ENCODE assay signal across 17 cellular contexts in the genomic region with DNA sequence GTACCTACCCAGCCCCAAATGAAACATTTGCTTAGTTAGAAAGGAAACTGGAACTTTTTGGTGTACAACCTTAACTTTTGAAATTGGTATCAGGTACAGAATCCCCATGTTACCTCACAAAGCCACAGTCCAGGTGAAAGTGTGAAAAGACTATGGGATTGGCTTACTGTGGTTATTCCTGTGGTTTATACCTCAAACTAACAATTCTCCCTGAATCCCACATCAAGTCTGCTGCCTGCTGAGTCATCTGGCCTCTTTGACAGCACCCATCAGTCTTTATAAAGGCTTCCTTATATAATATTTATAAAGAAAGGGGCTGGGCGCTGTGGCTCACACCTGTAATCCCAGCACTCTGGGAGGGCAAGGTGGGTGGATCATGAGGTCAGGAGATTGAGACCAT. TPM values are rescaled to one million over a fixed set of nuclear protein-coding genes. Genes with fewer than 3 reads are reported as not detected.
A peak's percentile ranks its signal among the peaks of the same experiment; 100 is the strongest.
DNase-seq lines count a peak whose midpoint lies in the region; ATAC-seq and TF ChIP-seq lines count a peak whose summit lies in the region.
"Had no signal": no experiment of that assay in that cellular context is flagged by ENCODE, and none has a peak within 500 bp of the region (broad histone marks: within the 10 kb centered on the region; RNA-seq: fewer than 3 reads in every experiment).

No MANE protein-coding gene starts in this region.

- H3K36me3 Mint-ChIP-seq in activated T-cell treated with anti-CD3 and anti-CD28 coated beads, Interleukin-2, amount 50 U/mL, for 72 hours (ENCODE audit: insufficient read depth in 2 of 2) = peaks cover 11 to 14% of the 10 kb centered on the region in 2 donors
- H3K36me3 Mint-ChIP-seq in activated T-cell treated with anti-CD3 and anti-CD28 coated beads, Interleukin-2, amount 50 U/mL, for 24 hours (ENCODE audit: low read depth) = peaks cover 21% of the 10 kb centered on the region
- peaks cover 21% of the 10 kb centered on the region for H3K36me3 Mint-ChIP-seq in activated T-helper 17 cell treated with anti-CD3 and anti-CD28 coated beads, Interleukin-2, amount 50 U/mL, for 72 hours (ENCODE audit: low read depth)

- H3K79me2 ChIP-seq in osteoblast (ENCODE audit: insufficient read depth, low read length) = no peaks in the 10 kb centered on the region

- TF ChIP-seq CTCF in osteoblast (IDR thresholded peaks at IDR 0.05; ENCODE audit: extremely low read depth, low read depth, low read length) (no peak), colonic mucosa (IDR thresholded peaks at IDR 0.05) (no peak)

- H2AFZ ChIP-seq in osteoblast (ENCODE audit: low read length) = no peak overlapping the region

- peaks cover 43% of the 10 kb centered on the region for H3K4me1 ChIP-seq in osteoblast (ENCODE audit: insufficient read depth, low read length)
- H3K4me1 ChIP-seq in colonic mucosa = no peaks in the 10 kb centered on the region

- H3K4me1 Mint-ChIP-seq in activated T-cell treated with anti-CD3 and anti-CD28 coated beads, Interleukin-2, amount 50 U/mL, for 72 hours (ENCODE audit: low read depth) = peaks cover 11% of the 10 kb centered on the region
- H3K4me1 Mint-ChIP-seq in activated T-cell treated with anti-CD3 and anti-CD28 coated beads, Interleukin-2, amount 50 U/mL, for 24 hours (ENCODE audit: low read depth) = peaks cover 4% of the 10 kb centered on the region
- no peaks in the 10 kb centered on the region for H3K4me1 Mint-ChIP-seq in activated T-helper 17 cell treated with anti-CD3 and anti-CD28 coated beads, Interleukin-2, amount 50 U/mL, for 72 hours

- no peaks in the 10 kb centered on the region for H3K27me3 ChIP-seq in osteoblast (ENCODE audit: insufficient read depth, low read length)
- no peaks in the 10 kb centered on the region for H3K27me3 ChIP-seq in colonic mucosa

- H3K27ac ChIP-seq in osteoblast (ENCODE audit: low read depth, low read length) (peak overlapping the region; percentile 66), colonic mucosa (no peak overlapping the region)
- H3K27ac ChIP-seq: SK-N-MC had no signal

- H3K9me3 ChIP-seq in osteoblast (ENCODE audit: low read depth, low read length) (peaks cover 3% of the 10 kb centered on the region), colonic mucosa (no peaks in the 10 kb centered on the region)

- H3K4me3 Mint-ChIP-seq in activated T-cell treated with anti-CD3 and anti-CD28 coated beads, Interleukin-2, amount 50 U/mL, for 72 hours = no peak overlapping the region
- no peak overlapping the region for H3K4me3 Mint-ChIP-seq in activated T-cell treated with anti-CD3 and anti-CD28 coated beads, Interleukin-2, amount 50 U/mL, for 24 hours
- H3K4me3 Mint-ChIP-seq in activated T-helper 17 cell treated with anti-CD3 and anti-CD28 coated beads, Interleukin-2, amount 50 U/mL, for 72 hours = no peak overlapping the region

- intact Hi-C loops in colonic mucosa (cut with DNase I) = no loop called here

- no peak overlapping the region for H3K4me3 ChIP-seq in osteoblast (ENCODE audit: insufficient read depth, low read length)
- H3K4me3 ChIP-seq in colonic mucosa = no peak overlapping the region
- H3K4me3 ChIP-seq: SK-N-MC had no signal

- H3K9me3 Mint-ChIP-seq in activated T-cell treated with anti-CD3 and anti-CD28 coated beads, Interleukin-2, amount 50 U/mL, for 72 hours = peaks cover 8 to 9% of the 10 kb centered on the region in 2 donors
- H3K9me3 Mint-ChIP-seq in activated T-cell treated with anti-CD3 and anti-CD28 coated beads, Interleukin-2, amount 50 U/mL, for 24 hours = peaks cover 7% of the 10 kb centered on the region
- H3K9me3 Mint-ChIP-seq in activated T-helper 17 cell treated with anti-CD3 and anti-CD28 coated beads, Interleukin-2, amount 50 U/mL, for 72 hours = peaks cover 7% of the 10 kb centered on the region

- DNase-seq in activated T-cell treated with anti-CD3 and anti-CD28 coated beads, Interleukin-2, amount 50 U/mL, for 72 hours = no peak
- no peak for DNase-seq in activated T-cell treated with anti-CD3 and anti-CD28 coated beads, Interleukin-2, amount 50 U/mL, for 24 hours
- peak; percentile 26 for DNase-seq in HT-29 (ENCODE audit: low spot score)
- DNase-seq in osteoblast (ENCODE audit: insufficient read length, low spot score, missing footprints) = no peak
- no peak for DNase-seq in GM19238 (ENCODE audit: insufficient read length, low spot score)
- DNase-seq in colonic mucosa = no peak
- DNase-seq: activated gamma-delta T cell treated with Interleukin-2 at 50 U/mL for 16 hours; effector CD8-positive, alpha-beta T cell; GF-D8; H7; hippocampal formation; left colon; NCI-H510A; right cardiac atrium had no signal

- H3K27me3 Mint-ChIP-seq in activated T-cell treated with anti-CD3 and anti-CD28 coated beads, Interleukin-2, amount 50 U/mL, for 72 hours (ENCODE audit: low read depth) = no peaks in the 10 kb centered on the region
- H3K27me3 Mint-ChIP-seq in activated T-cell treated with anti-CD3 and anti-CD28 coated beads, Interleukin-2, amount 50 U/mL, for 24 hours = no peaks in the 10 kb centered on the region
- H3K27me3 Mint-ChIP-seq in activated T-helper 17 cell treated with anti-CD3 and anti-CD28 coated beads, Interleukin-2, amount 50 U/mL, for 72 hours = no peaks in the 10 kb centered on the region

- H4K20me1 ChIP-seq in osteoblast (ENCODE audit: insufficient read depth, low read length) = no peaks in the 10 kb centered on the region

- H3K9ac ChIP-seq in colonic mucosa (ENCODE audit: low read depth in 2 of 2, low read length in 2 of 2) = no peak overlapping the region

- no peak overlapping the region for H3K27ac Mint-ChIP-seq in activated T-cell treated with anti-CD3 and anti-CD28 coated beads, Interleukin-2, amount 50 U/mL, for 72 hours
- H3K27ac Mint-ChIP-seq in activated T-cell treated with anti-CD3 and anti-CD28 coated beads, Interleukin-2, amount 50 U/mL, for 24 hours = no peak overlapping the region
- no peak overlapping the region for H3K27ac Mint-ChIP-seq in activated T-helper 17 cell treated with anti-CD3 and anti-CD28 coated beads, Interleukin-2, amount 50 U/mL, for 72 hours

- H3K36me3 ChIP-seq in osteoblast (ENCODE audit: insufficient read depth, low read length) = peaks cover 12% of the 10 kb centered on the region
- H3K36me3 ChIP-seq in colonic mucosa = no peaks in the 10 kb centered on the region

- ATAC-seq in activated T-cell treated with anti-CD3 and anti-CD28 coated beads, Interleukin-2, amount 50 U/mL, for 72 hours (replicated peaks in 1 of 2) = peak; percentile 25 to 49
- peak; percentile 84 for ATAC-seq in activated T-helper 17 cell treated with anti-CD3 and anti-CD28 coated beads, Interleukin-2, amount 50 U/mL, for 72 hours (replicated peaks)
- no peak for ATAC-seq in GM18873 (IDR thresholded peaks at IDR 0.05; ENCODE audit: low FRiP score, unreplicated experiment)
- ATAC-seq: left colon, right cardiac atrium had no signal

- H3K4me2 ChIP-seq in osteoblast (ENCODE audit: insufficient read depth, low read length) = no peak overlapping the region

RNA-seq across cellular contexts. Expression of gene CRIPT, which starts 26.9 kb away (rescaled TPM):
- total RNA-seq in activated T-cell treated with anti-CD3 and anti-CD28 coated beads, Interleukin-2, amount 50 U/mL, for 72 hours = 1 to 10 TPM; 7.3 to 7.9 TPM
- 5.0 TPM in 2 replicates for total RNA-seq in HT-29 (2014; rRNA removed; shearing (Covaris generic))
- 10 to 100 TPM; 10.3 to 13.3 TPM for total RNA-seq in activated T-helper 17 cell treated with anti-CD3 and anti-CD28 coated beads, Interleukin-2, amount 50 U/mL, for 72 hours
- total RNA-seq in osteoblast = 28.6 and 29.2 TPM in 2 replicates
- total RNA-seq in colonic mucosa = 10 to 100 TPM; 10.0 to 13.6 TPM

RNA-seq across cellular contexts. Expression of gene PIGF, which starts 27.1 kb away (rescaled TPM):
- 10 to 100 TPM; 32.1 to 35.2 TPM for total RNA-seq in activated T-cell treated with anti-CD3 and anti-CD28 coated beads, Interleukin-2, amount 50 U/mL, for 72 hours
- 4.7 and 7.6 TPM in 2 replicates for total RNA-seq in HT-29 (2014; rRNA removed; shearing (Covaris generic))
- 10 to 100 TPM; 22.8 to 36.1 TPM for total RNA-seq in activated T-helper 17 cell treated with anti-CD3 and anti-CD28 coated beads, Interleukin-2, amount 50 U/mL, for 72 hours
- total RNA-seq in osteoblast (16.5 and 16.6 TPM in 2 replicates), colonic mucosa (10 to 100 TPM; 28.1 to 36.0 TPM)

RNA-seq across cellular contexts. Expression of gene SOCS5, which starts 55.1 kb away (rescaled TPM):
- 1 to 10 TPM; 7.1 to 7.4 TPM for total RNA-seq in activated T-cell treated with anti-CD3 and anti-CD28 coated beads, Interleukin-2, amount 50 U/mL, for 72 hours
- total RNA-seq in HT-29 (2014; rRNA removed; shearing (Covaris generic)) = 7.4 and 8.5 TPM in 2 replicates
- 10 to 100 TPM in 1 of 2 donors, 1 to 10 TPM in 1; 7.9 to 12.4 TPM for total RNA-seq in activated T-helper 17 cell treated with anti-CD3 and anti-CD28 coated beads, Interleukin-2, amount 50 U/mL, for 72 hours
- total RNA-seq in osteoblast (124 and 136 TPM in 2 replicates), colonic mucosa (10 to 100 TPM in 1 of 2 donors, 1 to 10 TPM in 1; 8.2 to 17.5 TPM)
